7 cellular contexts compared by ENCODE assay signal in the genomic region with DNA sequence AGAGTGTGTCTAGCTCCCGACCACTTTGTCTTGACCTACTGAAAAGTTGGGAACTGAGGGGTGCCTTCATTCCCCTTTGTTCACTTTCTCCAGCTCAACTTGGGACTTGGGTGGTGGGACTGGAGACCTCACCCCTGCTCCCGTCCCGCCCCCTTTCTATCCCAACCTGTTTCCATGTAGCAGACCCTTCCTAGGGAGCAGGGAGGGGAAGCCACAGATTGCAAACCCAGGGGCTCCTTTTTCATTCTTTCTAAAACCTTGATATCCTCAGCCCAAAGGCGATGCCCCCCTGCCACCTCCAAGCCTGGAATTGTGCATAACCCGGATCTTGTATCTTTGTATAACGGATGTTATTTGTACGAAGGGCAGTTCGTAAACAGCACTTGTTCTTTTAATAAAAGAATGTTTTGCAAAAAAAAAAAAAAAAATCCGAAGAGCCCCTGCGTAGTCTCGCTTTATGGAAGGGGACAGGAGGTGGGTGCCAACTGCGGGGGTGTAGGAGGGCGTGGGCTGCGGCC. TPM values are rescaled to one million over a fixed set of nuclear protein-coding genes. Genes with fewer than 3 reads are reported as not detected.
DNase-seq lines count a peak whose midpoint lies in the region; FAIRE-seq and TF ChIP-seq lines count a peak whose summit lies in the region.

No MANE protein-coding gene starts in this region.

- H3K9me3 ChIP-seq in HUES6 (ENCODE audit: control insufficient read depth, insufficient read depth, low read depth, low read length), result no peaks in the 10 kb centered on the region
- no peaks in the 10 kb centered on the region for H3K9me3 ChIP-seq in keratinocyte (ENCODE audit: control insufficient read depth, low read depth, low read length)
- H3K9me3 ChIP-seq in subcutaneous abdominal adipose tissue (ENCODE audit: control insufficient read depth in 5 of 5, low read length in 5 of 5), result no peaks in the 10 kb centered on the region

- no peak for TF ChIP-seq CTCF in keratinocyte (optimal IDR thresholded peaks at IDR 0.05 in 1 of 3, IDR thresholded peaks at IDR 0.05 in 1 of 3, conservative IDR thresholded peaks at IDR 0.05 in 1 of 3; ENCODE audit: extremely low read depth in 1 of 3, insufficient read depth in 2 of 3, low read length in 3 of 3)

- peak overlapping the region; percentile 75 for H3K4me2 ChIP-seq in keratinocyte (ENCODE audit: control insufficient read depth, extremely low read depth, insufficient read depth, low read depth, low read length)

- H3K27me3 Mint-ChIP-seq in activated T-helper 2 cell treated with anti-CD3 and anti-CD28 coated beads, Interferon-gamma antibody, Interleukin-2, Interleukin-4, amounts not matched to agents 10 μg/mL and 5 μg/mL and 100 μg/mL, durations not matched to agents 14 hours and 24 hours and 36 hours (ENCODE audit: low read depth), result no peaks in the 10 kb centered on the region

- H3K36me3 ChIP-seq in HUES6 (ENCODE audit: control insufficient read depth, insufficient read depth, low read length), result peaks cover 27% of the 10 kb centered on the region
- H3K36me3 ChIP-seq in keratinocyte (ENCODE audit: control insufficient read depth in 2 of 2, extremely low read depth in 1 of 2, insufficient read depth in 2 of 2, low read length in 2 of 2), result peaks cover 15 to 21% of the 10 kb centered on the region in 2 experiments
- peaks cover 0 to 45% (median 31%) of the 10 kb centered on the region in 5 donors for H3K36me3 ChIP-seq in subcutaneous abdominal adipose tissue (ENCODE audit: control insufficient read depth in 5 of 5, insufficient read depth in 5 of 5, low read length in 5 of 5)

- peaks cover 45% of the 10 kb centered on the region for H3K36me3 Mint-ChIP-seq in activated T-helper 2 cell treated with anti-CD3 and anti-CD28 coated beads, Interferon-gamma antibody, Interleukin-2, Interleukin-4, amounts not matched to agents 10 μg/mL and 5 μg/mL and 100 μg/mL, durations not matched to agents 14 hours and 24 hours and 36 hours (ENCODE audit: low read depth)

- H3K4me3 Mint-ChIP-seq in activated T-helper 2 cell treated with anti-CD3 and anti-CD28 coated beads, Interferon-gamma antibody, Interleukin-2, Interleukin-4, amounts not matched to agents 10 μg/mL and 5 μg/mL and 100 μg/mL, durations not matched to agents 14 hours and 24 hours and 36 hours (ENCODE audit: low read depth), result peak overlapping the region; percentile 78

- no peak overlapping the region for H3K27ac ChIP-seq in HUES6 (ENCODE audit: low read depth, low read length)
- H3K27ac ChIP-seq in keratinocyte (ENCODE audit: control insufficient read depth, insufficient read depth, low read length), result no peak overlapping the region
- H3K27ac ChIP-seq in subcutaneous abdominal adipose tissue (ENCODE audit: low read depth, low read length), result no peak overlapping the region

- DNase-seq in activated T-helper 2 cell treated with anti-CD3 and anti-CD28 coated beads, Interferon-gamma antibody, Interleukin-2, Interleukin-4, amounts not matched to agents 10 μg/mL and 5 μg/mL and 100 μg/mL, durations not matched to agents 14 hours and 24 hours and 36 hours (ENCODE audit: low spot score), result no peak
- DNase-seq in keratinocyte (ENCODE audit: low read depth, low spot score) (no peak), NCI-H526 (lab: John Stamatoyannopoulos, UW) (no peak), kidney glomerular epithelial cell (lab: John Stamatoyannopoulos, UW) (no peak), NCI-H1694 treated with DMSO at 0.1 percent for 48 hours (lab: John Stamatoyannopoulos, UW) (no peak)

- peaks cover 68% of the 10 kb centered on the region for H3K4me1 Mint-ChIP-seq in activated T-helper 2 cell treated with anti-CD3 and anti-CD28 coated beads, Interferon-gamma antibody, Interleukin-2, Interleukin-4, amounts not matched to agents 10 μg/mL and 5 μg/mL and 100 μg/mL, durations not matched to agents 14 hours and 24 hours and 36 hours (ENCODE audit: low read depth)

- H3K9ac ChIP-seq in HUES6 (ENCODE audit: low read length), result peak overlapping the region; percentile 47
- peak overlapping the region; percentile 54 for H3K9ac ChIP-seq in keratinocyte (ENCODE audit: control insufficient read depth, extremely low read depth, insufficient read depth, low read length)
- peak overlapping the region in 4 of 5 donors; percentile 48 to 82 (median 69) for H3K9ac ChIP-seq in subcutaneous abdominal adipose tissue (ENCODE audit: low read length in 5 of 5)

- intact Hi-C loops in activated T-helper 2 cell treated with anti-CD3 and anti-CD28 coated beads, Interferon-gamma antibody, Interleukin-2, Interleukin-4, amounts not matched to agents 10 μg/mL and 5 μg/mL and 100 μg/mL, durations not matched to agents 14 hours and 24 hours and 36 hours (cut with micrococcal nuclease), result loop anchor here (10.0 kb wide), 1 partner anchor 1325 kb away; the partner anchor contains the start of genes ACACA and TADA2A

- peaks cover 24% of the 10 kb centered on the region for H3K4me1 ChIP-seq in HUES6 (ENCODE audit: control insufficient read depth, insufficient read depth, low read length)
- peaks cover 14% of the 10 kb centered on the region for H3K4me1 ChIP-seq in keratinocyte (ENCODE audit: control insufficient read depth, extremely low read depth, insufficient read depth, low read length)
- peaks cover 12 to 55% (median 43%) of the 10 kb centered on the region in 5 donors for H3K4me1 ChIP-seq in subcutaneous abdominal adipose tissue (ENCODE audit: control insufficient read depth in 5 of 5, insufficient read depth in 5 of 5, low read length in 5 of 5)

- peak overlapping the region; percentile 50 for H3K27ac Mint-ChIP-seq in activated T-helper 2 cell treated with anti-CD3 and anti-CD28 coated beads, Interferon-gamma antibody, Interleukin-2, Interleukin-4, amounts not matched to agents 10 μg/mL and 5 μg/mL and 100 μg/mL, durations not matched to agents 14 hours and 24 hours and 36 hours

- peak overlapping the region; percentile 54 for H2AFZ ChIP-seq in keratinocyte (ENCODE audit: control insufficient read depth, low read length)

- H3K27me3 ChIP-seq in HUES6 (ENCODE audit: control insufficient read depth, insufficient read depth, low read length) (peaks cover 7% of the 10 kb centered on the region; the same call in 1 of the 2 replicates), keratinocyte (ENCODE audit: control insufficient read depth, extremely low read depth, insufficient read depth, low read length) (no peaks in the 10 kb centered on the region), subcutaneous abdominal adipose tissue (ENCODE audit: control insufficient read depth in 5 of 5, insufficient read depth in 4 of 5, low read length in 5 of 5) (no peaks in the 10 kb centered on the region)

- no peaks in the 10 kb centered on the region for H3K9me3 Mint-ChIP-seq in activated T-helper 2 cell treated with anti-CD3 and anti-CD28 coated beads, Interferon-gamma antibody, Interleukin-2, Interleukin-4, amounts not matched to agents 10 μg/mL and 5 μg/mL and 100 μg/mL, durations not matched to agents 14 hours and 24 hours and 36 hours

- H4K20me1 ChIP-seq in keratinocyte (ENCODE audit: control insufficient read depth, extremely low read depth, insufficient read depth, low read length), result no peaks in the 10 kb centered on the region

- H3K4me3 ChIP-seq in HUES6 (ENCODE audit: low read depth, low read length) (peak overlapping the region; percentile 70), keratinocyte (ENCODE audit: control insufficient read depth in 2 of 3, extremely low read depth in 1 of 3, insufficient read depth in 2 of 3, low read depth in 1 of 3, low read length in 3 of 3) (peak overlapping the region; percentile 43 to 63 (median 63)), subcutaneous abdominal adipose tissue (ENCODE audit: low read depth in 1 of 5, low read length in 5 of 5) (peak overlapping the region; percentile 44 to 79 (median 73))

- FAIRE-seq in keratinocyte (lab: Jason Lieb, UNC), result no peak

- dilution Hi-C loops in keratinocyte (cut with MboI; ENCODE audit: extremely low pct_ligation_motif_present, low sequenced_read_pairs), result no loop called here

- peaks cover 13% of the 10 kb centered on the region for H3K79me2 ChIP-seq in keratinocyte (ENCODE audit: control insufficient read depth, insufficient read depth, low read length)

- no peaks in the 10 kb centered on the region for H3K9me1 ChIP-seq in keratinocyte (ENCODE audit: control insufficient read depth, extremely low read depth, insufficient read depth, low read length)

RNA-seq across cellular contexts. Expression of gene CISD3, which starts 0.7 kb away (rescaled TPM):
- total RNA-seq in activated T-helper 2 cell treated with anti-CD3 and anti-CD28 coated beads, Interferon-gamma antibody, Interleukin-2, Interleukin-4, amounts not matched to agents 10 μg/mL and 5 μg/mL and 100 μg/mL, durations not matched to agents 14 hours and 24 hours and 36 hours, result 32.2 and 37.0 TPM in 2 replicates
- polyA plus RNA-seq in keratinocyte, result 10.4 to 25.6 TPM (median 17.1 TPM) in 3 replicates
- polyA plus RNA-seq in keratinocyte (2011; ENCODE audit: low read depth), result 2.1 TPM
- polyA plus RNA-seq in keratinocyte (2011; cell fraction: cytosol; rRNA removed), result 11.2 and 20.0 TPM in 2 replicates
- 4.3 and 4.5 TPM in 2 replicates for polyA plus RNA-seq in keratinocyte (2011; cell fraction: nucleus; rRNA removed)
- polyA plus RNA-seq in keratinocyte (2012; ENCODE audit: low replicate concordance), result 15.6 and 35.2 TPM in 2 replicates
- polyA minus RNA-seq in keratinocyte, result 4.9 to 16.3 TPM (median 5.5 TPM) in 3 replicates
- 12.9 TPM for polyA minus RNA-seq in keratinocyte (2011; cell fraction: cytosol; rRNA and poly(A)+ RNA removed)
- 1.7 and 2.9 TPM in 2 replicates for polyA minus RNA-seq in keratinocyte (2011; cell fraction: nucleus; rRNA and poly(A)+ RNA removed)

RNA-seq across cellular contexts. Expression of gene PCGF2, which starts 18.7 kb away (rescaled TPM):
- total RNA-seq in activated T-helper 2 cell treated with anti-CD3 and anti-CD28 coated beads, Interferon-gamma antibody, Interleukin-2, Interleukin-4, amounts not matched to agents 10 μg/mL and 5 μg/mL and 100 μg/mL, durations not matched to agents 14 hours and 24 hours and 36 hours, result 5.8 and 7.4 TPM in 2 replicates
- 3.3 to 6.9 TPM (median 4.1 TPM) in 3 replicates for polyA plus RNA-seq in keratinocyte
- polyA plus RNA-seq in keratinocyte (2011; ENCODE audit: low read depth), result 14.1 TPM
- 6.6 and 11.6 TPM in 2 replicates for polyA plus RNA-seq in keratinocyte (2011; cell fraction: cytosol; rRNA removed)
- 10.1 and 12.5 TPM in 2 replicates for polyA plus RNA-seq in keratinocyte (2011; cell fraction: nucleus; rRNA removed)
- 14.9 and 19.0 TPM in 2 replicates for polyA plus RNA-seq in keratinocyte (2012; ENCODE audit: low replicate concordance)
- polyA minus RNA-seq in keratinocyte, result 3.1 to 24.6 TPM (median 5.8 TPM) in 3 replicates
- polyA minus RNA-seq in keratinocyte (2011; cell fraction: cytosol; rRNA and poly(A)+ RNA removed), result 15.5 TPM
- 3.2 and 6.3 TPM in 2 replicates for polyA minus RNA-seq in keratinocyte (2011; cell fraction: nucleus; rRNA and poly(A)+ RNA removed)

RNA-seq across cellular contexts. Expression of gene PSMB3, which starts 23.1 kb away (rescaled TPM):
- 337 and 342 TPM in 2 replicates for total RNA-seq in activated T-helper 2 cell treated with anti-CD3 and anti-CD28 coated beads, Interferon-gamma antibody, Interleukin-2, Interleukin-4, amounts not matched to agents 10 μg/mL and 5 μg/mL and 100 μg/mL, durations not matched to agents 14 hours and 24 hours and 36 hours
- polyA plus RNA-seq in keratinocyte, result 294 to 346 TPM (median 316 TPM) in 3 replicates
- polyA plus RNA-seq in keratinocyte (2011; ENCODE audit: low read depth), result 56.5 TPM
- polyA plus RNA-seq in keratinocyte (2011; cell fraction: cytosol; rRNA removed), result 303 and 332 TPM in 2 replicates
- 227 and 268 TPM in 2 replicates for polyA plus RNA-seq in keratinocyte (2011; cell fraction: nucleus; rRNA removed)
- 178 and 256 TPM in 2 replicates for polyA plus RNA-seq in keratinocyte (2012; ENCODE audit: low replicate concordance)
- 224 to 376 TPM (median 273 TPM) in 3 replicates for polyA minus RNA-seq in keratinocyte
- 175 TPM for polyA minus RNA-seq in keratinocyte (2011; cell fraction: cytosol; rRNA and poly(A)+ RNA removed)
- 65.1 and 65.2 TPM in 2 replicates for polyA minus RNA-seq in keratinocyte (2011; cell fraction: nucleus; rRNA and poly(A)+ RNA removed)

RNA-seq across cellular contexts. Expression of gene MLLT6, which starts 24.4 kb away (rescaled TPM):
- 211 and 213 TPM in 2 replicates for total RNA-seq in activated T-helper 2 cell treated with anti-CD3 and anti-CD28 coated beads, Interferon-gamma antibody, Interleukin-2, Interleukin-4, amounts not matched to agents 10 μg/mL and 5 μg/mL and 100 μg/mL, durations not matched to agents 14 hours and 24 hours and 36 hours
- polyA plus RNA-seq in keratinocyte, result 17.4 to 18.1 TPM (median 17.7 TPM) in 3 replicates
- polyA plus RNA-seq in keratinocyte (2011; ENCODE audit: low read depth), result 20.2 TPM
- 7.7 and 11.0 TPM in 2 replicates for polyA plus RNA-seq in keratinocyte (2011; cell fraction: cytosol; rRNA removed)
- 46.1 and 53.2 TPM in 2 replicates for polyA plus RNA-seq in keratinocyte (2011; cell fraction: nucleus; rRNA removed)
- polyA plus RNA-seq in keratinocyte (2012; ENCODE audit: low replicate concordance), result 14.3 and 16.5 TPM in 2 replicates
- polyA minus RNA-seq in keratinocyte, result 23.1 to 34.2 TPM (median 24.0 TPM) in 3 replicates
- polyA minus RNA-seq in keratinocyte (2011; cell fraction: cytosol; rRNA and poly(A)+ RNA removed), result 28.6 TPM
- 25.5 and 29.3 TPM in 2 replicates for polyA minus RNA-seq in keratinocyte (2011; cell fraction: nucleus; rRNA and poly(A)+ RNA removed)

RNA-seq across cellular contexts. Expression of gene EPOP, which starts 54.7 kb away (rescaled TPM):
- 34.9 TPM in 2 replicates for total RNA-seq in activated T-helper 2 cell treated with anti-CD3 and anti-CD28 coated beads, Interferon-gamma antibody, Interleukin-2, Interleukin-4, amounts not matched to agents 10 μg/mL and 5 μg/mL and 100 μg/mL, durations not matched to agents 14 hours and 24 hours and 36 hours
- 2.1 to 4.4 TPM (median 3.2 TPM) in 3 replicates for polyA plus RNA-seq in keratinocyte
- 2.2 TPM for polyA plus RNA-seq in keratinocyte (2011; ENCODE audit: low read depth)
- polyA plus RNA-seq in keratinocyte (2011; cell fraction: cytosol; rRNA removed), result 3.9 and 6.1 TPM in 2 replicates
- polyA plus RNA-seq in keratinocyte (2011; cell fraction: nucleus; rRNA removed), result 3.5 and 4.5 TPM in 2 replicates
- polyA plus RNA-seq in keratinocyte (2012; ENCODE audit: low replicate concordance), result 6.7 and 8.6 TPM in 2 replicates
- 1.4 to 3.8 TPM (median 2.2 TPM) in 3 replicates for polyA minus RNA-seq in keratinocyte
- polyA minus RNA-seq in keratinocyte (2011; cell fraction: cytosol; rRNA and poly(A)+ RNA removed), result 5.9 TPM
- 1.9 and 2.6 TPM in 2 replicates for polyA minus RNA-seq in keratinocyte (2011; cell fraction: nucleus; rRNA and poly(A)+ RNA removed)
